In the genomic region with DNA sequence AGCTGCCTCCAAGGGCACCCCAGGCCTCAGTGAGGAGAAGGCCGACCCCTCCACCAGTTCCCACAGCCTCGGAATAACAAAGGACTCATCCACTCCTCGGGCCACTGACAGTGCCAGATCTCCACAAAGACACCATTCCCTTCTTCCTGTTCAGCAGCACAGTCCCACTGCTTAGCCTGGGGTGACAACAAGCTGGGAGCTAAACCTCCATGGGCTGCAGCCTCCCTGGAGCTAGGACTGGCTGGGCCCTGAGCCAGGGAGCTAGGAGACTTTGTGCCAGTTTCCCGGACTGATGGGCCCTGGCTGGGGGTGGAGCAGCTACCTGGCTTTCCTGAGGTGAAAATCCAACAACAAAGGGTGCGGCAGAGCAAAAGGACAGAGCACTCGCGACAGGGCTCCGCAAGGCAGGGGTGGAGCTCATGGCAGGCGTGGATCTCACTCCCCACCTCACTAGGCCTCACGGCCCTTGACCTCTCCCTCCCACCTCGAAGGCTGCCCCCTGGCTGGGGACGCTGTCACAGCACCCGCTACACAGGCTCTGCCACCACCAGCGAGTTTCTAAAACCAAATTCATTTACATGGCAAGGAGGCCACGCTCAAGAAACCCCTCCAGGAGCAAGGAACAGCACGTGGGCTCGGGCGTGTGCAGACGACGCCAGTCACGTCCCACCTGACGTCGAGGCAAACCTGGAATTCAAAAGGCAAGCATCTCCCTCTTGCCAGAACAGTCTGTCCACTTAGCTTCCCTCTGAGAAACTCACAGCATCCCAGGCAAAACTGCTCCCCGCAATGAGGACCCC, we compare ENCODE assay signal across 8 cellular contexts. TPM values are rescaled to one million over a fixed set of nuclear protein-coding genes. Genes with fewer than 3 reads are reported as not detected.
DNase-seq lines count a peak whose midpoint lies in the region; ATAC-seq and TF ChIP-seq lines count a peak whose summit lies in the region.

No MANE protein-coding gene starts in this region.

- H4K20me1 ChIP-seq in BLaER1 treated with 17β-estradiol and CSF1 and Interleukin-3, amounts not matched to agents 10 nM and 100 nM = peaks cover 60 to 71% (median 64%) of the 10 kb centered on the region in 11 experiments

- peak; percentile 6 for ATAC-seq in GM21390 (IDR thresholded peaks at IDR 0.05; ENCODE audit: unreplicated experiment)
- ATAC-seq in stimulated activated naive CD8-positive, alpha-beta T cell treated with anti-CD3 and anti-CD28 coated beads, Interleukin-15, amount 100 ng/mL, for 72 hours = peak; percentile 79
- ATAC-seq in gastroesophageal sphincter = no peak

- H3K27ac Mint-ChIP-seq in stimulated activated naive CD8-positive, alpha-beta T cell treated with anti-CD3 and anti-CD28 coated beads, Interleukin-15, amount 100 ng/mL, for 72 hours = peak overlapping the region; percentile 86 to 93

- peak; percentile 68 for DNase-seq in activated CD4-positive, CD25-positive, alpha-beta regulatory T cell treated with anti-CD3 and anti-CD28 coated beads, Interleukin-2, amount 50 U/mL, for 72 hours
- DNase-seq in stimulated activated naive CD8-positive, alpha-beta T cell treated with anti-CD3 and anti-CD28 coated beads, Interleukin-15, amount 100 ng/mL, for 72 hours = peak; percentile 66 to 68
- no peak for DNase-seq in foreskin fibroblast
- DNase-seq in DMS153 treated with DMSO at 0.1 percent for 48 hours (lab: John Stamatoyannopoulos, UW; ENCODE audit: unreplicated experiment) = no peak

- H3K27ac ChIP-seq in BLaER1 treated with 17β-estradiol and CSF1 and Interleukin-3, amounts not matched to agents 10 nM and 100 nM = peak overlapping the region in 10 of 11 experiments; percentile 22 to 82 (median 70); a peak in 20 of 22 replicates
- H3K27ac ChIP-seq in iPS-20b (ENCODE audit: low read length) (peak overlapping the region; percentile 46), gastroesophageal sphincter (peak overlapping the region in 2 of 4 donors; percentile 9 to 19)

- TF ChIP-seq POLR2A in gastroesophageal sphincter (IDR thresholded peaks at IDR 0.05) = no peak

- TF ChIP-seq CTCF in foreskin fibroblast (IDR thresholded peaks at IDR 0.05; ENCODE audit: low read depth, low read length) = no peak
- TF ChIP-seq CTCF in gastroesophageal sphincter (IDR thresholded peaks at IDR 0.05) = peak in 1 of 4 experiments; percentile 28

- peaks cover 39% of the 10 kb centered on the region for H3K4me1 Mint-ChIP-seq in stimulated activated naive CD8-positive, alpha-beta T cell treated with anti-CD3 and anti-CD28 coated beads, Interleukin-15, amount 100 ng/mL, for 72 hours

- peak overlapping the region; percentile 38 to 73 (median 60); a peak in 19 of 22 replicates for H3K9ac ChIP-seq in BLaER1 treated with 17β-estradiol and CSF1 and Interleukin-3, amounts not matched to agents 10 nM and 100 nM
- peak overlapping the region; percentile 64 for H3K9ac ChIP-seq in iPS-20b (ENCODE audit: low read depth, low read length)

- peaks cover 27 to 68% (median 55%) of the 10 kb centered on the region in 10 experiments for H3K4me1 ChIP-seq in BLaER1 treated with 17β-estradiol and CSF1 and Interleukin-3, amounts not matched to agents 10 nM and 100 nM
- H3K4me1 ChIP-seq in iPS-20b (ENCODE audit: insufficient read depth, low read length) = peaks cover 17% of the 10 kb centered on the region
- H3K4me1 ChIP-seq in gastroesophageal sphincter = peaks cover 0 to 24% (median 8%) of the 10 kb centered on the region in 3 donors

- no peaks in the 10 kb centered on the region for H3K9me3 ChIP-seq in BLaER1 treated with 17β-estradiol and CSF1 and Interleukin-3, amounts not matched to agents 10 nM and 100 nM (replicated peaks in 1 of 11)
- H3K9me3 ChIP-seq in iPS-20b (ENCODE audit: insufficient read depth, low read depth, low read length) (no peaks in the 10 kb centered on the region), gastroesophageal sphincter (no peaks in the 10 kb centered on the region)

- H3K27me3 Mint-ChIP-seq in stimulated activated naive CD8-positive, alpha-beta T cell treated with anti-CD3 and anti-CD28 coated beads, Interleukin-15, amount 100 ng/mL, for 72 hours = no peaks in the 10 kb centered on the region

- H3K9me3 Mint-ChIP-seq in stimulated activated naive CD8-positive, alpha-beta T cell treated with anti-CD3 and anti-CD28 coated beads, Interleukin-15, amount 100 ng/mL, for 72 hours = no peaks in the 10 kb centered on the region

- H3K36me3 ChIP-seq in BLaER1 treated with 17β-estradiol and CSF1 and Interleukin-3, amounts not matched to agents 10 nM and 100 nM = peaks cover 12 to 18% (median 15%) of the 10 kb centered on the region in 11 experiments; a peak in 20 of 22 replicates
- H3K36me3 ChIP-seq in iPS-20b (ENCODE audit: insufficient read depth, low read depth, low read length) (no peaks in the 10 kb centered on the region), gastroesophageal sphincter (peaks cover 0 to 15% of the 10 kb centered on the region in 2 donors)

- peak overlapping the region; percentile 77 to 96 for H3K4me3 Mint-ChIP-seq in stimulated activated naive CD8-positive, alpha-beta T cell treated with anti-CD3 and anti-CD28 coated beads, Interleukin-15, amount 100 ng/mL, for 72 hours

- WGBS in gastroesophageal sphincter (ENCODE audit: low coverage in 1 of 2), 2 donors = 100% methylated on average over 1 of the region's 24 CpGs; no CpG with 5 or more reads in 1 of the 2 donors

- peak overlapping the region; percentile 80 to 98 (median 90) for H3K4me2 ChIP-seq in BLaER1 treated with 17β-estradiol and CSF1 and Interleukin-3, amounts not matched to agents 10 nM and 100 nM

- peak overlapping the region in 7 of 10 experiments; percentile 15 to 59 (median 44); a peak in 6 of 20 replicates for H3K4me3 ChIP-seq in BLaER1 treated with 17β-estradiol and CSF1 and Interleukin-3, amounts not matched to agents 10 nM and 100 nM
- H3K4me3 ChIP-seq in iPS-20b (ENCODE audit: low read length) (no peak overlapping the region), foreskin fibroblast (ENCODE audit: low read depth in 1 of 2, low read length in 2 of 2) (no peak overlapping the region), gastroesophageal sphincter (no peak overlapping the region)

- no peak for TF ChIP-seq EP300 in gastroesophageal sphincter (IDR thresholded peaks at IDR 0.05)

- H3K27me3 ChIP-seq in BLaER1 treated with 17β-estradiol and CSF1 and Interleukin-3, amounts not matched to agents 10 nM and 100 nM = no peaks in the 10 kb centered on the region
- H3K27me3 ChIP-seq in iPS-20b (ENCODE audit: insufficient read depth, low read length) (no peaks in the 10 kb centered on the region), gastroesophageal sphincter (no peaks in the 10 kb centered on the region)

RNA-seq across cellular contexts. Expression of a gene that starts 13.8 kb away (rescaled TPM):
- total RNA-seq in gastroesophageal sphincter = 10 to 100 TPM; 18.7 to 56.9 (median 37.9) TPM

RNA-seq across cellular contexts. Expression of a gene that starts 20.0 kb away (rescaled TPM):
- 10 to 100 TPM; 19.2 to 59.3 (median 25.4) TPM for total RNA-seq in gastroesophageal sphincter

RNA-seq across cellular contexts. Expression of a gene that starts 45.4 kb away (rescaled TPM):
- 10 to 100 TPM; 10.8 to 53.4 (median 23.8) TPM for total RNA-seq in gastroesophageal sphincter

RNA-seq across cellular contexts. Expression of a gene that starts 46.8 kb away (rescaled TPM):
- total RNA-seq in gastroesophageal sphincter = 10 to 100 TPM in 2 of 4 donors, 1 to 10 TPM in 2; 5.5 to 27.2 (median 9.4) TPM

Comparison
In these comparisons a context has a peak if more than half of its experiments do, and no peak if none do; other contexts are left out.
1. H3K4me3 ChIP-seq: peak in BLaER1 treated with 17β-estradiol and CSF1 and Interleukin-3, amounts not matched to agents 10 nM and 100 nM (7 of 10); none in iPS-20b (single experiment), foreskin fibroblast (0 of 2) and gastroesophageal sphincter (0 of 2).
2. DNase-seq: peak in activated CD4-positive, CD25-positive, alpha-beta regulatory T cell treated with anti-CD3 and anti-CD28 coated beads, Interleukin-2, amount 50 U/mL, for 72 hours (single experiment) and stimulated activated naive CD8-positive, alpha-beta T cell treated with anti-CD3 and anti-CD28 coated beads, Interleukin-15, amount 100 ng/mL, for 72 hours (2 of 2); none in foreskin fibroblast (0 of 2) and DMS153 treated with DMSO at 0.1 percent for 48 hours (single experiment).